11 cellular contexts compared by ENCODE assay signal in genomic region chr5:80185095-80185494, GRCh38.
DNase-seq lines count a peak whose midpoint lies in the region; ATAC-seq lines count a peak whose summit lies in the region.
"Had no signal": no experiment of that assay in that cellular context is flagged by ENCODE, and none has a peak within 500 bp of the region (broad histone marks: within the 10 kb centered on the region; RNA-seq: fewer than 3 reads in every experiment).

No MANE protein-coding gene starts in this region.

- peak overlapping the region; percentile 29 to 81 (median 50) for H3K4me3 Mint-ChIP-seq in CD4-positive, CD25-positive, alpha-beta regulatory T cell
- peak overlapping the region; percentile 47 for H3K4me3 Mint-ChIP-seq in activated naive CD8-positive, alpha-beta T cell treated with anti-CD3 and anti-CD28 coated beads, Interleukin-2, amount 50 U/mL, for 24 hours
- H3K4me3 Mint-ChIP-seq in naive thymus-derived CD8-positive, alpha-beta T cell, result peak overlapping the region; percentile 51 to 85 (median 58)

- H3K27ac ChIP-seq in CD4-positive, CD25-positive, alpha-beta regulatory T cell (ENCODE audit: insufficient read depth, low read length, poor library complexity, severe bottlenecking), result peak overlapping the region; percentile 65
- peak overlapping the region; percentile 97 for H3K27ac ChIP-seq in KOPT-K1 (ENCODE audit: low read depth, low read length, poor library complexity, severe bottlenecking)
- no peak overlapping the region for H3K27ac ChIP-seq in substantia nigra (ENCODE audit: low read depth, low read length, poor library complexity, severe bottlenecking)

- H3K27ac Mint-ChIP-seq in CD4-positive, CD25-positive, alpha-beta regulatory T cell, result peak overlapping the region; percentile 91 to 100 (median 99)
- H3K27ac Mint-ChIP-seq in activated naive CD8-positive, alpha-beta T cell treated with anti-CD3 and anti-CD28 coated beads, Interleukin-2, amount 50 U/mL, for 24 hours, result peak overlapping the region; percentile 86
- peak overlapping the region; percentile 79 to 99 (median 97) for H3K27ac Mint-ChIP-seq in naive thymus-derived CD8-positive, alpha-beta T cell

- peaks cover 16% of the 10 kb centered on the region for H3K36me3 Mint-ChIP-seq in CD4-positive, CD25-positive, alpha-beta regulatory T cell
- no peaks in the 10 kb centered on the region for H3K36me3 Mint-ChIP-seq in activated naive CD8-positive, alpha-beta T cell treated with anti-CD3 and anti-CD28 coated beads, Interleukin-2, amount 50 U/mL, for 24 hours (ENCODE audit: low read depth)
- peaks cover 0 to 20% (median 10%) of the 10 kb centered on the region in 3 donors for H3K36me3 Mint-ChIP-seq in naive thymus-derived CD8-positive, alpha-beta T cell

- no peaks in the 10 kb centered on the region for H3K27me3 ChIP-seq in CD4-positive, CD25-positive, alpha-beta regulatory T cell (ENCODE audit: control insufficient read depth, insufficient read depth, low read length)

- peak overlapping the region; percentile 48 for H3K4me3 ChIP-seq in CD4-positive, CD25-positive, alpha-beta regulatory T cell (ENCODE audit: low read depth, low read length)

- H3K9me3 ChIP-seq in CD4-positive, CD25-positive, alpha-beta regulatory T cell (ENCODE audit: control insufficient read depth in 2 of 2, low read length in 2 of 2), result no peaks in the 10 kb centered on the region
- H3K9me3 ChIP-seq in KOPT-K1 (ENCODE audit: insufficient read depth, low read length, poor library complexity, severe bottlenecking), result no peaks in the 10 kb centered on the region

- DNase-seq in CD4-positive, CD25-positive, alpha-beta regulatory T cell, result peak in 1 of 3 donors; percentile 63
- DNase-seq in activated naive CD8-positive, alpha-beta T cell treated with anti-CD3 and anti-CD28 coated beads, Interleukin-2, amount 50 U/mL, for 24 hours, result no peak
- DNase-seq in naive thymus-derived CD8-positive, alpha-beta T cell, result no peak
- DNase-seq in pons (ENCODE audit: low spot score) (no peak), substantia nigra (lab: John Stamatoyannopoulos, UW) (no peak), T-helper 9 cell (no peak), NK-92 (lab: John Stamatoyannopoulos, UW; ENCODE audit: unreplicated experiment) (no peak)
- DNase-seq: effector CD4-positive, alpha-beta T cell; NCI-H1436; OCI-M1 had no signal

- POLR2A ChIA-PET in naive thymus-derived CD8-positive, alpha-beta T cell (lab: Charles Lee), result interaction anchor here (0.6 to 12.9 kb wide), 10 partner anchors 10 to 87 kb away, joined by 3 to 187 read pairs (median 12); partner anchors contain the start of gene SERINC5

- H3K4me1 Mint-ChIP-seq in CD4-positive, CD25-positive, alpha-beta regulatory T cell, result peaks cover 27 to 93% (median 82%) of the 10 kb centered on the region in 4 donors
- H3K4me1 Mint-ChIP-seq in activated naive CD8-positive, alpha-beta T cell treated with anti-CD3 and anti-CD28 coated beads, Interleukin-2, amount 50 U/mL, for 24 hours, result peaks cover 90% of the 10 kb centered on the region
- peaks cover 63 to 99% (median 93%) of the 10 kb centered on the region in 4 donors for H3K4me1 Mint-ChIP-seq in naive thymus-derived CD8-positive, alpha-beta T cell

- peaks cover 85% of the 10 kb centered on the region for H3K4me1 ChIP-seq in CD4-positive, CD25-positive, alpha-beta regulatory T cell (ENCODE audit: control insufficient read depth, insufficient read depth, low read length, poor library complexity, severe bottlenecking)

- H3K27me3 Mint-ChIP-seq in CD4-positive, CD25-positive, alpha-beta regulatory T cell, result peaks cover 4% of the 10 kb centered on the region
- H3K27me3 Mint-ChIP-seq in activated naive CD8-positive, alpha-beta T cell treated with anti-CD3 and anti-CD28 coated beads, Interleukin-2, amount 50 U/mL, for 24 hours, result no peaks in the 10 kb centered on the region
- H3K27me3 Mint-ChIP-seq in naive thymus-derived CD8-positive, alpha-beta T cell, result no peaks in the 10 kb centered on the region

- no peak for ATAC-seq in CD4-positive, CD25-positive, alpha-beta regulatory T cell (ENCODE audit: low read depth in 2 of 2)
- peak; percentile 37 for ATAC-seq in activated naive CD8-positive, alpha-beta T cell treated with anti-CD3 and anti-CD28 coated beads, Interleukin-2, amount 50 U/mL, for 24 hours
- ATAC-seq in naive thymus-derived CD8-positive, alpha-beta T cell, result no peak

- no peaks in the 10 kb centered on the region for H3K36me3 ChIP-seq in CD4-positive, CD25-positive, alpha-beta regulatory T cell (ENCODE audit: control insufficient read depth, insufficient read depth, low read length)
- H3K36me3 ChIP-seq in KOPT-K1 (ENCODE audit: insufficient read depth, low read length), result peaks cover 8% of the 10 kb centered on the region; the same call in 1 of the 2 replicates

- peaks cover 0 to 1% (median 0%) of the 10 kb centered on the region in 7 donors for H3K9me3 Mint-ChIP-seq in CD4-positive, CD25-positive, alpha-beta regulatory T cell
- H3K9me3 Mint-ChIP-seq in activated naive CD8-positive, alpha-beta T cell treated with anti-CD3 and anti-CD28 coated beads, Interleukin-2, amount 50 U/mL, for 24 hours, result no peaks in the 10 kb centered on the region
- H3K9me3 Mint-ChIP-seq in naive thymus-derived CD8-positive, alpha-beta T cell, result no peaks in the 10 kb centered on the region
